ENCODE assay signal across 21 cellular contexts in genomic region chr1:149879556-149879955, GRCh38. TPM values are rescaled to one million over a fixed set of nuclear protein-coding genes. Genes with fewer than 3 reads are reported as not detected.
DNase-seq lines count a peak whose midpoint lies in the region; ATAC-seq lines count a peak whose summit lies in the region.
"Had no signal": no experiment of that assay in that cellular context is flagged by ENCODE, and none has a peak within 500 bp of the region (broad histone marks: within the 10 kb centered on the region; RNA-seq: fewer than 3 reads in every experiment).

No MANE protein-coding gene starts in this region.

- peak overlapping the region; percentile 90 for H3K27ac Mint-ChIP-seq in activated naive CD4-positive, alpha-beta T cell treated with anti-CD3 and anti-CD28 coated beads, Interleukin-2, amount 50 U/mL, for 24 hours
- H3K27ac Mint-ChIP-seq in T-cell, result peak overlapping the region; percentile 79 to 85
- peak overlapping the region; percentile 73 for H3K27ac Mint-ChIP-seq in activated naive CD8-positive, alpha-beta T cell treated with anti-CD3 and anti-CD28 coated beads, Interleukin-2, amount 10 ng/mL, durations not matched to agents 7 days and 5 days
- peak overlapping the region in 1 of 2 donors; percentile 77 for H3K27ac Mint-ChIP-seq in stimulated activated naive CD8-positive, alpha-beta T cell treated with anti-CD3 and anti-CD28 coated beads, Interleukin-15, amount 100 ng/mL, for 72 hours

- H3K27me3 Mint-ChIP-seq in activated naive CD4-positive, alpha-beta T cell treated with anti-CD3 and anti-CD28 coated beads, Interleukin-2, amount 50 U/mL, for 24 hours, result no peaks in the 10 kb centered on the region
- H3K27me3 Mint-ChIP-seq in T-cell, result no peaks in the 10 kb centered on the region
- H3K27me3 Mint-ChIP-seq in activated naive CD8-positive, alpha-beta T cell treated with anti-CD3 and anti-CD28 coated beads, Interleukin-2, amount 10 ng/mL, durations not matched to agents 7 days and 5 days, result no peaks in the 10 kb centered on the region
- no peaks in the 10 kb centered on the region for H3K27me3 Mint-ChIP-seq in stimulated activated naive CD8-positive, alpha-beta T cell treated with anti-CD3 and anti-CD28 coated beads, Interleukin-15, amount 100 ng/mL, for 72 hours
- H3K27me3 Mint-ChIP-seq: IgD-negative memory B cell had no signal

- no peak overlapping the region for H3K4me3 Mint-ChIP-seq in activated naive CD4-positive, alpha-beta T cell treated with anti-CD3 and anti-CD28 coated beads, Interleukin-2, amount 50 U/mL, for 24 hours
- H3K4me3 Mint-ChIP-seq in T-cell, result peak overlapping the region; percentile 0 to 52 (median 1)
- H3K4me3 Mint-ChIP-seq in activated naive CD8-positive, alpha-beta T cell treated with anti-CD3 and anti-CD28 coated beads, Interleukin-2, amount 10 ng/mL, durations not matched to agents 7 days and 5 days, result peak overlapping the region; percentile 55
- H3K4me3 Mint-ChIP-seq in stimulated activated naive CD8-positive, alpha-beta T cell treated with anti-CD3 and anti-CD28 coated beads, Interleukin-15, amount 100 ng/mL, for 72 hours, result peak overlapping the region; percentile 2 to 40
- H3K4me3 Mint-ChIP-seq: IgD-negative memory B cell had no signal

- H3K36me3 Mint-ChIP-seq in activated naive CD4-positive, alpha-beta T cell treated with anti-CD3 and anti-CD28 coated beads, Interleukin-2, amount 50 U/mL, for 24 hours, result peaks cover 2% of the 10 kb centered on the region
- peaks cover 3% of the 10 kb centered on the region for H3K36me3 Mint-ChIP-seq in T-cell
- no peaks in the 10 kb centered on the region for H3K36me3 Mint-ChIP-seq in activated naive CD8-positive, alpha-beta T cell treated with anti-CD3 and anti-CD28 coated beads, Interleukin-2, amount 10 ng/mL, durations not matched to agents 7 days and 5 days

- CTCF ChIA-PET in T-cell (lab: Charles Lee), result no interaction called here

- no peak for DNase-seq in activated naive CD4-positive, alpha-beta T cell (lab: John Stamatoyannopoulos, UW)
- peak in 17 of 34 experiments; percentile 14 to 58 (median 29) for DNase-seq in T-cell
- DNase-seq in activated naive CD8-positive, alpha-beta T cell treated with anti-CD3 and anti-CD28 coated beads, Interleukin-2, amount 10 ng/mL, durations not matched to agents 7 days and 5 days, result no peak
- DNase-seq in stimulated activated naive CD8-positive, alpha-beta T cell treated with anti-CD3 and anti-CD28 coated beads, Interleukin-15, amount 100 ng/mL, for 72 hours, result no peak
- no peak for DNase-seq in SW480 (ENCODE audit: low spot score)
- DNase-seq: aorta, dorsolateral prefrontal cortex, heart right ventricle, MM.1S, NCI-H1417 treated with DMSO at 0.1 percent for 48 hours, posterior cingulate gyrus, SIG-M5, sigmoid colon, uterus had no signal

- peak; percentile 67 to 99 (median 94) for ATAC-seq in T-cell (replicated peaks in 1 of 4)
- ATAC-seq in activated naive CD8-positive, alpha-beta T cell treated with anti-CD3 and anti-CD28 coated beads, Interleukin-2, amount 10 ng/mL, durations not matched to agents 7 days and 5 days (ENCODE audit: low read depth), result peak; percentile 90
- no peak for ATAC-seq in stimulated activated naive CD8-positive, alpha-beta T cell treated with anti-CD3 and anti-CD28 coated beads, Interleukin-15, amount 100 ng/mL, for 72 hours
- no peak for ATAC-seq in HG03571 (IDR thresholded peaks at IDR 0.05; ENCODE audit: unreplicated experiment)
- ATAC-seq in HG02870 (IDR thresholded peaks at IDR 0.05; ENCODE audit: unreplicated experiment), result no peak
- ATAC-seq: HCT116, heart right ventricle, left lobe of liver had no signal

- POLR2A ChIA-PET in T-cell (lab: Charles Lee), result no interaction called here
- POLR2A ChIA-PET in activated naive CD8-positive, alpha-beta T cell treated with anti-CD3 and anti-CD28 coated beads, Interleukin-2, amount 10 ng/mL, durations not matched to agents 7 days and 5 days (lab: Charles Lee), result interaction anchor here (0.6 to 1.2 kb wide), 3 partner anchors 8 to 217 kb away, joined by 3 to 6 read pairs (median 4); a partner anchor contains a TSS

- H3K4me1 Mint-ChIP-seq in activated naive CD4-positive, alpha-beta T cell treated with anti-CD3 and anti-CD28 coated beads, Interleukin-2, amount 50 U/mL, for 24 hours, result peaks cover 36% of the 10 kb centered on the region
- peaks cover 35 to 41% (median 40%) of the 10 kb centered on the region in 3 donors for H3K4me1 Mint-ChIP-seq in T-cell
- peaks cover 31% of the 10 kb centered on the region for H3K4me1 Mint-ChIP-seq in activated naive CD8-positive, alpha-beta T cell treated with anti-CD3 and anti-CD28 coated beads, Interleukin-2, amount 10 ng/mL, durations not matched to agents 7 days and 5 days
- peaks cover 26% of the 10 kb centered on the region for H3K4me1 Mint-ChIP-seq in stimulated activated naive CD8-positive, alpha-beta T cell treated with anti-CD3 and anti-CD28 coated beads, Interleukin-15, amount 100 ng/mL, for 72 hours
- H3K4me1 Mint-ChIP-seq: neural crest cell had no signal

- no peaks in the 10 kb centered on the region for H3K9me3 Mint-ChIP-seq in activated naive CD4-positive, alpha-beta T cell treated with anti-CD3 and anti-CD28 coated beads, Interleukin-2, amount 50 U/mL, for 24 hours
- no peaks in the 10 kb centered on the region for H3K9me3 Mint-ChIP-seq in T-cell
- H3K9me3 Mint-ChIP-seq in activated naive CD8-positive, alpha-beta T cell treated with anti-CD3 and anti-CD28 coated beads, Interleukin-2, amount 10 ng/mL, durations not matched to agents 7 days and 5 days, result no peaks in the 10 kb centered on the region
- no peaks in the 10 kb centered on the region for H3K9me3 Mint-ChIP-seq in stimulated activated naive CD8-positive, alpha-beta T cell treated with anti-CD3 and anti-CD28 coated beads, Interleukin-15, amount 100 ng/mL, for 72 hours
- H3K9me3 Mint-ChIP-seq: IgD-negative memory B cell, neural crest cell had no signal

RNA-seq across cellular contexts. Expression of gene BOLA1, which starts 19.8 kb away (rescaled TPM):
- 10 to 100 TPM in 3 of 5 donors, 1 to 10 TPM in 2; 6.0 to 27.6 (median 26.1) TPM for total RNA-seq in T-cell
- 10 to 100 TPM; 23.7 to 25.4 TPM for total RNA-seq in activated naive CD8-positive, alpha-beta T cell treated with anti-CD3 and anti-CD28 coated beads, Interleukin-2, amount 10 ng/mL, durations not matched to agents 7 days and 5 days

RNA-seq across cellular contexts. Expression of gene SV2A, which starts 38.1 kb away (rescaled TPM):
- 1 to 10 TPM; 3.1 to 4.5 (median 3.9) TPM for total RNA-seq in T-cell
- total RNA-seq in activated naive CD8-positive, alpha-beta T cell treated with anti-CD3 and anti-CD28 coated beads, Interleukin-2, amount 10 ng/mL, durations not matched to agents 7 days and 5 days, result 10 to 100 TPM; 23.9 to 27.5 TPM

RNA-seq across cellular contexts. Expression of gene SF3B4, which starts 48.0 kb away (rescaled TPM):
- total RNA-seq in T-cell, result 10 to 100 TPM; 45.3 to 54.6 (median 51.6) TPM
- total RNA-seq in activated naive CD8-positive, alpha-beta T cell treated with anti-CD3 and anti-CD28 coated beads, Interleukin-2, amount 10 ng/mL, durations not matched to agents 7 days and 5 days, result 10 to 100 TPM; 72.1 to 74.8 TPM

RNA-seq across cellular contexts. Expression of gene MTMR11, which starts 57.1 kb away (rescaled TPM):
- 1 to 10 TPM in 4 of 5 donors, under 1 TPM in 1; 0.58 to 2.5 (median 1.5) TPM for total RNA-seq in T-cell
- 1 to 10 TPM; 1.6 to 1.8 TPM for total RNA-seq in activated naive CD8-positive, alpha-beta T cell treated with anti-CD3 and anti-CD28 coated beads, Interleukin-2, amount 10 ng/mL, durations not matched to agents 7 days and 5 days

Comparison
In these comparisons a context has a peak if more than half of its experiments do, and no peak if none do; other contexts are left out.
1. ATAC-seq: peak in T-cell (4 of 4) and activated naive CD8-positive, alpha-beta T cell treated with anti-CD3 and anti-CD28 coated beads, Interleukin-2, amount 10 ng/mL, durations not matched to agents 7 days and 5 days (single experiment); none in stimulated activated naive CD8-positive, alpha-beta T cell treated with anti-CD3 and anti-CD28 coated beads, Interleukin-15, amount 100 ng/mL, for 72 hours (single experiment), HG03571 (single experiment) and HG02870 (single experiment).
2. RNA of gene SV2A, which starts 38.1 kb away (total RNA-seq): 23.9 to 27.5 TPM in activated naive CD8-positive, alpha-beta T cell treated with anti-CD3 and anti-CD28 coated beads, Interleukin-2, amount 10 ng/mL, durations not matched to agents 7 days and 5 days; 3.1 to 4.5 TPM in T-cell; every median in the first group is over 4 times any median in the second.